ENCODE assay signal across 1 cellular context in genomic region chr9:122780026-122780425, GRCh38.
TF ChIP-seq lines count a peak whose summit lies in the region.

No MANE protein-coding gene starts in this region.

TF ChIP-seq in GM23338, 12 proteins besides CTCF, POLR2A, EP300 and RAD21 (continued from another document):
- TF ChIP-seq, protein P1, sequence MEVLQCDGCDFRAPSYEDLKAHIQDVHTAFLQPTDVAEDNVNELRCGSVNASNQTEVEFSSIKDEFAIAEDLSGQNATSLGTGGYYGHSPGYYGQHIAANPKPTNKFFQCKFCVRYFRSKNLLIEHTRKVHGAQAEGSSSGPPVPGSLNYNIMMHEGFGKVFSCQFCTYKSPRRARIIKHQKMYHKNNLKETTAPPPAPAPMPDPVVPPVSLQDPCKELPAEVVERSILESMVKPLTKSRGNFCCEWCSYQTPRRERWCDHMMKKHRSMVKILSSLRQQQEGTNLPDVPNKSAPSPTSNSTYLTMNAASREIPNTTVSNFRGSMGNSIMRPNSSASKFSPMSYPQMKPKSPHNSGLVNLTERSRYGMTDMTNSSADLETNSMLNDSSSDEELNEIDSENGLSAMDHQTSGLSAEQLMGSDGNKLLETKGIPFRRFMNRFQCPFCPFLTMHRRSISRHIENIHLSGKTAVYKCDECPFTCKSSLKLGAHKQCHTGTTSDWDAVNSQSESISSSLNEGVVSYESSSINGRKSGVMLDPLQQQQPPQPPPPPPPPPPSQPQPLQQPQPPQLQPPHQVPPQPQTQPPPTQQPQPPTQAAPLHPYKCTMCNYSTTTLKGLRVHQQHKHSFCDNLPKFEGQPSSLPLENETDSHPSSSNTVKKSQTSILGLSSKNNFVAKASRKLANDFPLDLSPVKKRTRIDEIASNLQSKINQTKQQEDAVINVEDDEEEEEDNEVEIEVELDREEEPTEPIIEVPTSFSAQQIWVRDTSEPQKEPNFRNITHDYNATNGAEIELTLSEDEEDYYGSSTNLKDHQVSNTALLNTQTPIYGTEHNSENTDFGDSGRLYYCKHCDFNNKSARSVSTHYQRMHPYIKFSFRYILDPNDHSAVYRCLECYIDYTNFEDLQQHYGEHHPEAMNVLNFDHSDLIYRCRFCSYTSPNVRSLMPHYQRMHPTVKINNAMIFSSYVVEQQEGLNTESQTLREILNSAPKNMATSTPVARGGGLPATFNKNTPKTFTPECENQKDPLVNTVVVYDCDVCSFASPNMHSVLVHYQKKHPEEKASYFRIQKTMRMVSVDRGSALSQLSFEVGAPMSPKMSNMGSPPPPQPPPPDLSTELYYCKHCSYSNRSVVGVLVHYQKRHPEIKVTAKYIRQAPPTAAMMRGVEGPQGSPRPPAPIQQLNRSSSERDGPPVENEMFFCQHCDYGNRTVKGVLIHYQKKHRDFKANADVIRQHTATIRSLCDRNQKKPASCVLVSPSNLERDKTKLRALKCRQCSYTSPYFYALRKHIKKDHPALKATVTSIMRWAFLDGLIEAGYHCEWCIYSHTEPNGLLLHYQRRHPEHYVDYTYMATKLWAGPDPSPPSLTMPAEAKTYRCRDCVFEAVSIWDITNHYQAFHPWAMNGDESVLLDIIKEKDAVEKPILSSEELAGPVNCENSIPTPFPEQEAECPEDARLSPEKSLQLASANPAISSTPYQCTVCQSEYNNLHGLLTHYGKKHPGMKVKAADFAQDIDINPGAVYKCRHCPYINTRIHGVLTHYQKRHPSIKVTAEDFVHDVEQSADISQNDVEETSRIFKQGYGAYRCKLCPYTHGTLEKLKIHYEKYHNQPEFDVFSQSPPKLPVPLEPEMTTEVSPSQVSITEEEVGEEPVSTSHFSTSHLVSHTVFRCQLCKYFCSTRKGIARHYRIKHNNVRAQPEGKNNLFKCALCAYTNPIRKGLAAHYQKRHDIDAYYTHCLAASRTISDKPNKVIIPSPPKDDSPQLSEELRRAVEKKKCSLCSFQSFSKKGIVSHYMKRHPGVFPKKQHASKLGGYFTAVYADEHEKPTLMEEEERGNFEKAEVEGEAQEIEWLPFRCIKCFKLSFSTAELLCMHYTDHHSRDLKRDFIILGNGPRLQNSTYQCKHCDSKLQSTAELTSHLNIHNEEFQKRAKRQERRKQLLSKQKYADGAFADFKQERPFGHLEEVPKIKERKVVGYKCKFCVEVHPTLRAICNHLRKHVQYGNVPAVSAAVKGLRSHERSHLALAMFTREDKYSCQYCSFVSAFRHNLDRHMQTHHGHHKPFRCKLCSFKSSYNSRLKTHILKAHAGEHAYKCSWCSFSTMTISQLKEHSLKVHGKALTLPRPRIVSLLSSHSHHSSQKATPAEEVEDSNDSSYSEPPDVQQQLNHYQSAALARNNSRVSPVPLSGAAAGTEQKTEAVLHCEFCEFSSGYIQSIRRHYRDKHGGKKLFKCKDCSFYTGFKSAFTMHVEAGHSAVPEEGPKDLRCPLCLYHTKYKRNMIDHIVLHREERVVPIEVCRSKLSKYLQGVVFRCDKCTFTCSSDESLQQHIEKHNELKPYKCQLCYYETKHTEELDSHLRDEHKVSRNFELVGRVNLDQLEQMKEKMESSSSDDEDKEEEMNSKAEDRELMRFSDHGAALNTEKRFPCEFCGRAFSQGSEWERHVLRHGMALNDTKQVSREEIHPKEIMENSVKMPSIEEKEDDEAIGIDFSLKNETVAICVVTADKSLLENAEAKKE (CRISPR knock-in tag; IDR thresholded peaks at IDR 0.05) = no peak
- TF ChIP-seq JUNB (IDR thresholded peaks at IDR 0.05; ENCODE audit: unreplicated experiment) (no peak), STAT1 (IDR thresholded peaks at IDR 0.05; ENCODE audit: unreplicated experiment) (no peak), ZNF114 (CRISPR knock-in tag; IDR thresholded peaks at IDR 0.05) (no peak), NANOG (IDR thresholded peaks at IDR 0.05; ENCODE audit: borderline replicate concordance) (no peak), EZH2 (IDR thresholded peaks at IDR 0.05; ENCODE audit: low read depth, unreplicated experiment) (no peak), CREB1 (CRISPR knock-in tag; IDR thresholded peaks at IDR 0.05; ENCODE audit: low read depth) (no peak)
- TF ChIP-seq, protein P2, sequence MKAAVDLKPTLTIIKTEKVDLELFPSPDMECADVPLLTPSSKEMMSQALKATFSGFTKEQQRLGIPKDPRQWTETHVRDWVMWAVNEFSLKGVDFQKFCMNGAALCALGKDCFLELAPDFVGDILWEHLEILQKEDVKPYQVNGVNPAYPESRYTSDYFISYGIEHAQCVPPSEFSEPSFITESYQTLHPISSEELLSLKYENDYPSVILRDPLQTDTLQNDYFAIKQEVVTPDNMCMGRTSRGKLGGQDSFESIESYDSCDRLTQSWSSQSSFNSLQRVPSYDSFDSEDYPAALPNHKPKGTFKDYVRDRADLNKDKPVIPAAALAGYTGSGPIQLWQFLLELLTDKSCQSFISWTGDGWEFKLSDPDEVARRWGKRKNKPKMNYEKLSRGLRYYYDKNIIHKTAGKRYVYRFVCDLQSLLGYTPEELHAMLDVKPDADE (IDR thresholded peaks at IDR 0.05) = no peak
TF ChIP-seq in GM23338: peak in this region for 0.
